ENCODE assay signal across 17 cellular contexts in the genomic region with DNA sequence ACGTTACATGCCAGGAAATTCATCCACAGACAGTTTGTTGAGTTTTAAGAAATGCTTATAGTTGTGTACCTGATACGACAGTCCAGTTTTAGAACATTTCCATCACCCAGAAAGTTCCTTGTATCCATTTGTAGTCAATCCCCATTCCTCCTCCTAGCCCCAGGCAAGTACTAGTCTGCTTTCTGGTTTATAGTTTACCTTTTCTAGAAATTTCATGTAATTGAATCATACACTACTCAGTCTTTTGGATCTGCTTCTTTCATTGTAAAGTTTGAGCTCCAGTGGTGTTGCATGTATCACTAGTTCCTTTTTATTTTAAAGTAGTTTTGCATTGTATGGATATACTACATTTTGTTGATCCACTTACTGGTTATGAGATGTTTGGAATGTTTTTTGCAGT.
A peak's percentile ranks its signal among the peaks of the same experiment; 100 is the strongest.
DNase-seq lines count a peak whose midpoint lies in the region; ATAC-seq and TF ChIP-seq lines count a peak whose summit lies in the region.
"Had no signal": no experiment of that assay in that cellular context is flagged by ENCODE, and none has a peak within 500 bp of the region (broad histone marks: within the 10 kb centered on the region; RNA-seq: fewer than 3 reads in every experiment).

No MANE protein-coding gene starts in this region.

- no peak for TF ChIP-seq CTCF in 22Rv1 (IDR thresholded peaks at IDR 0.05)
- TF ChIP-seq CTCF in RWPE2 (IDR thresholded peaks at IDR 0.05; ENCODE audit: poor library complexity, severe bottlenecking) = no peak
- no peak for TF ChIP-seq CTCF in fibroblast of lung (conservative IDR thresholded peaks at IDR 0.05 in 1 of 2, IDR thresholded peaks at IDR 0.05 in 1 of 2; ENCODE audit: low read depth in 1 of 2, low read length in 2 of 2)
- no peak for TF ChIP-seq CTCF in psoas muscle (IDR thresholded peaks at IDR 0.05)

- no peak overlapping the region for H2AFZ ChIP-seq in fibroblast of lung (ENCODE audit: low read length)

- H3K9ac ChIP-seq in fibroblast of lung (ENCODE audit: insufficient read depth, low read length) = peak overlapping the region; percentile 22

- WGBS in psoas muscle, 3 donors = 53 to 68% (median 57%) methylated on average over 2 of the region's 2 CpGs

- intact Hi-C loops in psoas muscle (cut with DNase I) = no loop called here

- peaks cover 3% of the 10 kb centered on the region for H3K36me3 Mint-ChIP-seq in activated naive CD8-positive, alpha-beta T cell treated with anti-CD3 and anti-CD28 coated beads for 36 hours

- H3K36me3 ChIP-seq in RWPE2 (ENCODE audit: low read depth) (peaks cover 71% of the 10 kb centered on the region), fibroblast of lung (ENCODE audit: control insufficient read depth, insufficient read depth, low read length) (peaks cover 3% of the 10 kb centered on the region), psoas muscle (ENCODE audit: insufficient read depth in 1 of 2, low read depth in 1 of 2) (peaks cover 0 to 48% of the 10 kb centered on the region in 2 donors)

- no peaks in the 10 kb centered on the region for H3K27me3 Mint-ChIP-seq in activated naive CD8-positive, alpha-beta T cell treated with anti-CD3 and anti-CD28 coated beads for 36 hours

- H3K9me3 Mint-ChIP-seq in activated naive CD8-positive, alpha-beta T cell treated with anti-CD3 and anti-CD28 coated beads for 36 hours = no peaks in the 10 kb centered on the region
- H3K9me3 Mint-ChIP-seq: activated naive CD4-positive, alpha-beta T cell treated with anti-CD3 and anti-CD28 coated beads, Interleukin-2, amount 50 U/mL, for 72 hours; neural crest cell had no signal

- H3K27ac ChIP-seq in 22Rv1 (0 out of 2 replicates have a peak overlapping the region, but pooled peaks have one; percentile 18), RWPE2 (ENCODE audit: poor library complexity, severe bottlenecking) (peak overlapping the region; percentile 94), fibroblast of lung (ENCODE audit: insufficient read depth, low read length) (peak overlapping the region; percentile 81), psoas muscle (peak overlapping the region; percentile 93)
- H3K27ac ChIP-seq: VCaP had no signal

- H3K4me3 ChIP-seq in RWPE2 (ENCODE audit: severe bottlenecking) (no peak overlapping the region), fibroblast of lung (replicated peaks in 1 of 4; ENCODE audit: control extremely low read depth in 1 of 4, insufficient read depth in 1 of 4, low read depth in 3 of 4, low read length in 4 of 4) (no peak overlapping the region), psoas muscle (peak overlapping the region; percentile 13)

- H3K4me1 Mint-ChIP-seq in activated naive CD8-positive, alpha-beta T cell treated with anti-CD3 and anti-CD28 coated beads for 36 hours = no peaks in the 10 kb centered on the region

- ATAC-seq in RWPE2 (ENCODE audit: low read depth) (peak; percentile 38; the same call in 2 of the 3 replicates), psoas muscle (no peak), GM19452 (IDR thresholded peaks at IDR 0.05; ENCODE audit: unreplicated experiment) (no peak), HG03342 (IDR thresholded peaks at IDR 0.05; ENCODE audit: unreplicated experiment) (no peak)
- ATAC-seq: activated naive CD4-positive, alpha-beta T cell treated with anti-CD3 and anti-CD28 coated beads, Interleukin-2, amount 50 U/mL, for 72 hours had no signal

- no peak overlapping the region for H3K4me3 Mint-ChIP-seq in activated naive CD8-positive, alpha-beta T cell treated with anti-CD3 and anti-CD28 coated beads for 36 hours
- H3K4me3 Mint-ChIP-seq: neural crest cell had no signal

- no peak overlapping the region for H3K27ac Mint-ChIP-seq in activated naive CD8-positive, alpha-beta T cell treated with anti-CD3 and anti-CD28 coated beads for 36 hours
- H3K27ac Mint-ChIP-seq: activated naive CD4-positive, alpha-beta T cell treated with anti-CD3 and anti-CD28 coated beads, Interleukin-2, amount 50 U/mL, for 72 hours had no signal

- peaks cover 68% of the 10 kb centered on the region for H3K79me2 ChIP-seq in fibroblast of lung (ENCODE audit: control insufficient read depth, insufficient read depth, low read length)

- H3K4me2 ChIP-seq in fibroblast of lung (ENCODE audit: extremely low read depth, insufficient read depth, low read length) = no peak overlapping the region

- no peaks in the 10 kb centered on the region for H4K20me1 ChIP-seq in fibroblast of lung (ENCODE audit: control insufficient read depth, extremely low read depth, insufficient read depth, low read length)

- H3K9me3 ChIP-seq in RWPE2 (ENCODE audit: severe bottlenecking) (no peaks in the 10 kb centered on the region), fibroblast of lung (ENCODE audit: control insufficient read depth, insufficient read depth, low read depth, low read length) (no peaks in the 10 kb centered on the region), psoas muscle (no peaks in the 10 kb centered on the region)

- H3K4me1 ChIP-seq in RWPE2 (ENCODE audit: insufficient read depth, poor library complexity, severe bottlenecking) (peaks cover 40% of the 10 kb centered on the region), fibroblast of lung (ENCODE audit: control insufficient read depth, extremely low read depth, insufficient read depth, low read length) (peaks cover 20% of the 10 kb centered on the region), psoas muscle (peaks cover 96% of the 10 kb centered on the region)

- no peaks in the 10 kb centered on the region for H3K27me3 ChIP-seq in RWPE2 (ENCODE audit: insufficient read depth, poor library complexity, severe bottlenecking)
- no peaks in the 10 kb centered on the region for H3K27me3 ChIP-seq in fibroblast of lung (ENCODE audit: control insufficient read depth, insufficient read depth, low read length)
- no peaks in the 10 kb centered on the region for H3K27me3 ChIP-seq in psoas muscle (ENCODE audit: insufficient read depth in 3 of 3, low read length in 2 of 3)

- DNase-seq in RWPE2 (ENCODE audit: low spot score) = no peak
- DNase-seq in fibroblast of lung (ENCODE audit: low read depth in 2 of 2) = peak in 1 of 2 donors; percentile 36
- DNase-seq in psoas muscle = no peak
- no peak for DNase-seq in activated naive CD8-positive, alpha-beta T cell treated with anti-CD3 and anti-CD28 coated beads for 36 hours
- no peak for DNase-seq in activated CD4-positive, CD25-positive, alpha-beta regulatory T cell treated with anti-CD3 and anti-CD28 coated beads, Interleukin-2, amount 50 U/mL, for 72 hours
- DNase-seq: activated CD8-positive, alpha-beta memory T cell treated with anti-CD3 and anti-CD28 coated beads, Interleukin-2, amount 50 U/mL, for 48 hours; DMS 273 treated with DMSO at 0.1 percent for 48 hours; KG1; NCI-H187 treated with DMSO at 0.1 percent for 48 hours; NCI-H82; stimulated activated CD4-positive, alpha-beta T cell treated with anti-CD3 and anti-CD28 coated beads, Interleukin-15, amount 100 ng/mL, for 24 hours had no signal

Comparison
In these comparisons a context has a peak if more than half of its experiments do, and no peak if none do; other contexts are left out.
1. H3K27ac ChIP-seq: peak in every context shown above with its lines; median percentile 94 in RWPE2; 93 in psoas muscle; 81 in fibroblast of lung; 18 in 22Rv1.